Comparison of ENCODE assay signal across 12 cellular contexts in the genomic region with DNA sequence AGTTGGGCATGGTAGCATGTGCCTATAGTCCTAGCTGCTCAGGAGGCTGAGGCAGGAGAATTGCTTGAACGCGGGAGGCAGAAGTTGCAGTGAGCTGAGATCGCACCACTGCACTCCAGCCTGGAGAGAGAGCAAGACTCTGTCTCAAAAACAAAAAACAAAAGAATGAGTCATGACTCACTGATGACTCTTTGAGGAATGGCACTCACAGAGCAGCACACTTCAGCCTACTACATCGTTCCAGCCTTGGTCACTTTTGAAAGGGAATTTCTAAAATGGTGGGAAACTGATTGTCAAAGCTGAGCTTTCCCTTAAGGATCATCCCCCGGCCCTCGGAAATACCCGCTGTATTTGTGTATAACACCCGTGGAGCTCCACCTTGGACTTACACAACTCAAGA.
A peak's percentile ranks its signal among the peaks of the same experiment; 100 is the strongest.
DNase-seq lines count a peak whose midpoint lies in the region; ATAC-seq and TF ChIP-seq lines count a peak whose summit lies in the region.
"Had no signal": no experiment of that assay in that cellular context is flagged by ENCODE, and none has a peak within 500 bp of the region (broad histone marks: within the 10 kb centered on the region; RNA-seq: fewer than 3 reads in every experiment).

No MANE protein-coding gene starts in this region.

- no peak for TF ChIP-seq CTCF in GM23338 (conservative IDR thresholded peaks at IDR 0.05; ENCODE audit: low read depth in 2 of 2)
- TF ChIP-seq CTCF in fibroblast of mammary gland (conservative IDR thresholded peaks at IDR 0.05; ENCODE audit: control insufficient read depth, insufficient read depth, low read depth, low read length) = peak; percentile 6

- no peak overlapping the region for H3K4me3 ChIP-seq in GM23338
- no peak overlapping the region for H3K4me3 ChIP-seq in fibroblast of mammary gland (ENCODE audit: control insufficient read depth, low read depth, low read length)
- H3K4me3 ChIP-seq in skeletal muscle cell (ENCODE audit: low read depth, low read length) = no peak overlapping the region

- H3K36me3 Mint-ChIP-seq in GM23338 (ENCODE audit: low read depth) = peaks cover 4% of the 10 kb centered on the region; the same call in 2 of the 3 replicates
- H3K36me3 Mint-ChIP-seq: activated naive CD8-positive, alpha-beta T cell had no signal

- no peaks in the 10 kb centered on the region for H3K36me3 ChIP-seq in GM23338 (ENCODE audit: insufficient read depth)

- H3K9me3 Mint-ChIP-seq in GM23338 = peaks cover 3% of the 10 kb centered on the region; the same call in 2 of the 3 replicates

- no peak overlapping the region for H3K4me3 Mint-ChIP-seq in GM23338
- H3K4me3 Mint-ChIP-seq: activated naive CD8-positive, alpha-beta T cell had no signal

- H3K27me3 ChIP-seq in GM23338 (ENCODE audit: insufficient read depth) = no peaks in the 10 kb centered on the region

- no peaks in the 10 kb centered on the region for H3K79me2 ChIP-seq in GM23338 (replicated peaks; ENCODE audit: insufficient read depth)

- peaks cover 4% of the 10 kb centered on the region for H3K27me3 Mint-ChIP-seq in GM23338 (ENCODE audit: insufficient read depth, low read depth, poor library complexity)
- H3K27me3 Mint-ChIP-seq: activated naive CD8-positive, alpha-beta T cell had no signal

- H3K27ac Mint-ChIP-seq in GM23338 = no peak overlapping the region
- H3K27ac Mint-ChIP-seq: activated naive CD8-positive, alpha-beta T cell had no signal

- 0 out of 2 replicates have a peak, but pooled peaks cover 4% of the 10 kb centered on the region for H3K9me2 ChIP-seq in GM23338 (ENCODE audit: insufficient read depth)

- H3K4me1 ChIP-seq in GM23338 (ENCODE audit: insufficient read depth) = no peaks in the 10 kb centered on the region

- no peak overlapping the region for H3K4me2 ChIP-seq in GM23338

- H3F3A ChIP-seq in GM23338 (replicated peaks; ENCODE audit: low read depth) = no peaks in the 10 kb centered on the region

- DNase-seq in GM23338 (ENCODE audit: low spot score) = no peak
- peak; percentile 59 for DNase-seq in RKO (ENCODE audit: low spot score)
- DNase-seq in fibroblast of mammary gland (ENCODE audit: low read depth) = peak; percentile 94
- peak; percentile 56 for DNase-seq in skeletal muscle cell (ENCODE audit: low read depth)
- no peak for DNase-seq in NCI-H2081 treated with DMSO at 0.1 percent for 48 hours (lab: John Stamatoyannopoulos, UW)
- no peak for DNase-seq in NCI-H526 treated with DMSO at 0.1 percent for 48 hours (lab: John Stamatoyannopoulos, UW)
- DNase-seq: activated CD4-positive, alpha-beta T cell treated with anti-CD3 and anti-CD28 coated beads for 4 hours; NCI-H1930; Right ventricle myocardium superior had no signal

- peaks cover 17% of the 10 kb centered on the region for H3K4me1 Mint-ChIP-seq in GM23338

- no peak overlapping the region for H3K27ac ChIP-seq in GM23338 (ENCODE audit: low read depth)
- H3K27ac ChIP-seq: HL-60 had no signal

- ATAC-seq in GM23338 (no peak; the same call in 2 of the 3 replicates), GM19035 (IDR thresholded peaks at IDR 0.05; ENCODE audit: unreplicated experiment) (no peak)

- peak overlapping the region; percentile 49; the same call in 1 of the 2 replicates for H2AFZ ChIP-seq in GM23338

- H4K20me1 ChIP-seq in GM23338 (replicated peaks; ENCODE audit: insufficient read depth) = no peaks in the 10 kb centered on the region

TF ChIP-seq in GM23338, 12 proteins besides CTCF, POLR2A, EP300 and RAD21:
- no peak for TF ChIP-seq STAT1 (IDR thresholded peaks at IDR 0.05; ENCODE audit: unreplicated experiment)
- TF ChIP-seq, protein P1, sequence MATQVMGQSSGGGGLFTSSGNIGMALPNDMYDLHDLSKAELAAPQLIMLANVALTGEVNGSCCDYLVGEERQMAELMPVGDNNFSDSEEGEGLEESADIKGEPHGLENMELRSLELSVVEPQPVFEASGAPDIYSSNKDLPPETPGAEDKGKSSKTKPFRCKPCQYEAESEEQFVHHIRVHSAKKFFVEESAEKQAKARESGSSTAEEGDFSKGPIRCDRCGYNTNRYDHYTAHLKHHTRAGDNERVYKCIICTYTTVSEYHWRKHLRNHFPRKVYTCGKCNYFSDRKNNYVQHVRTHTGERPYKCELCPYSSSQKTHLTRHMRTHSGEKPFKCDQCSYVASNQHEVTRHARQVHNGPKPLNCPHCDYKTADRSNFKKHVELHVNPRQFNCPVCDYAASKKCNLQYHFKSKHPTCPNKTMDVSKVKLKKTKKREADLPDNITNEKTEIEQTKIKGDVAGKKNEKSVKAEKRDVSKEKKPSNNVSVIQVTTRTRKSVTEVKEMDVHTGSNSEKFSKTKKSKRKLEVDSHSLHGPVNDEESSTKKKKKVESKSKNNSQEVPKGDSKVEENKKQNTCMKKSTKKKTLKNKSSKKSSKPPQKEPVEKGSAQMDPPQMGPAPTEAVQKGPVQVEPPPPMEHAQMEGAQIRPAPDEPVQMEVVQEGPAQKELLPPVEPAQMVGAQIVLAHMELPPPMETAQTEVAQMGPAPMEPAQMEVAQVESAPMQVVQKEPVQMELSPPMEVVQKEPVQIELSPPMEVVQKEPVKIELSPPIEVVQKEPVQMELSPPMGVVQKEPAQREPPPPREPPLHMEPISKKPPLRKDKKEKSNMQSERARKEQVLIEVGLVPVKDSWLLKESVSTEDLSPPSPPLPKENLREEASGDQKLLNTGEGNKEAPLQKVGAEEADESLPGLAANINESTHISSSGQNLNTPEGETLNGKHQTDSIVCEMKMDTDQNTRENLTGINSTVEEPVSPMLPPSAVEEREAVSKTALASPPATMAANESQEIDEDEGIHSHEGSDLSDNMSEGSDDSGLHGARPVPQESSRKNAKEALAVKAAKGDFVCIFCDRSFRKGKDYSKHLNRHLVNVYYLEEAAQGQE (IDR thresholded peaks at IDR 0.05; ENCODE audit: unreplicated experiment) = no peak
- no peak for TF ChIP-seq NANOG (IDR thresholded peaks at IDR 0.05; ENCODE audit: borderline replicate concordance)
- TF ChIP-seq CREB1 (CRISPR knock-in tag; IDR thresholded peaks at IDR 0.05; ENCODE audit: low read depth) = no peak
- TF ChIP-seq POLR2AphosphoS5 (IDR thresholded peaks at IDR 0.05; ENCODE audit: low read depth) = no peak

Comparison
In these comparisons a context has a peak if more than half of its experiments do, and no peak if none do; other contexts are left out.
1. DNase-seq: peak in RKO (single experiment), fibroblast of mammary gland (single experiment) and skeletal muscle cell (single experiment); none in GM23338 (single experiment), NCI-H2081 treated with DMSO at 0.1 percent for 48 hours (single experiment) and NCI-H526 treated with DMSO at 0.1 percent for 48 hours (single experiment).